In genomic region chr5:154384480-154385235, GRCh38 we compare ENCODE assay signal across 10 cellular contexts.
A peak's percentile ranks its signal among the peaks of the same experiment; 100 is the strongest.
DNase-seq lines count a peak whose midpoint lies in the region; ATAC-seq, FAIRE-seq and TF ChIP-seq lines count a peak whose summit lies in the region.
"Had no signal": no experiment of that assay in that cellular context is flagged by ENCODE, and none has a peak within 500 bp of the region (broad histone marks: within the 10 kb centered on the region; RNA-seq: fewer than 3 reads in every experiment).

No MANE protein-coding gene starts in this region.

- H3K4me2 ChIP-seq in SU-DHL-6 (ENCODE audit: low read depth, low read length, poor library complexity, severe bottlenecking) (peak overlapping the region; percentile 16), PC-9 (no peak overlapping the region), mammary epithelial cell (ENCODE audit: insufficient read depth, low read depth, low read length) (no peak overlapping the region)

- in situ Hi-C loops in mammary epithelial cell (cut with MboI; ENCODE audit: low sequenced_read_pairs in 2 of 2): no loop called here

- POLR2A ChIA-PET in PC-9 (lab: Charles Lee; ENCODE audit: unreplicated experiment): no interaction called here

- H3K4me3 ChIP-seq in SU-DHL-6 (ENCODE audit: insufficient read depth, low read length, poor library complexity, severe bottlenecking) (no peak overlapping the region), PC-9 (no peak overlapping the region), mammary epithelial cell (replicated peaks in 1 of 3; ENCODE audit: insufficient read depth in 1 of 3, low read depth in 2 of 3, low read length in 3 of 3) (no peak overlapping the region)

- H2AFZ ChIP-seq in SU-DHL-6 (ENCODE audit: low read depth, low read length, severe bottlenecking): peak overlapping the region; percentile 13
- no peak overlapping the region for H2AFZ ChIP-seq in PC-9
- H2AFZ ChIP-seq in mammary epithelial cell (ENCODE audit: low read depth, low read length): no peak overlapping the region

- H3K27ac ChIP-seq in SU-DHL-6 (ENCODE audit: low read depth, low read length) (no peak overlapping the region), PC-9 (no peak overlapping the region), mammary epithelial cell (ENCODE audit: insufficient read depth, low read depth, low read length) (no peak overlapping the region)
- H3K27ac ChIP-seq: C4-2B had no signal

- H3K9ac ChIP-seq in SU-DHL-6 (ENCODE audit: low read length) (no peak overlapping the region), mammary epithelial cell (ENCODE audit: insufficient read depth, low read length) (no peak overlapping the region)

- no peak for FAIRE-seq in urothelium cell line (lab: Jason Lieb, UNC)

- H3F3A ChIP-seq in SU-DHL-6 (ENCODE audit: insufficient read depth) (no peaks in the 10 kb centered on the region), PC-9 (ENCODE audit: insufficient read depth, low read depth) (no peaks in the 10 kb centered on the region)

- no peaks in the 10 kb centered on the region for H3K9me2 ChIP-seq in SU-DHL-6 (replicated peaks; ENCODE audit: insufficient read depth, low read length)
- no peaks in the 10 kb centered on the region for H3K9me2 ChIP-seq in PC-9 (ENCODE audit: insufficient read depth)

- H4K20me1 ChIP-seq in SU-DHL-6 (ENCODE audit: low read depth, low read length): no peaks in the 10 kb centered on the region
- no peaks in the 10 kb centered on the region for H4K20me1 ChIP-seq in PC-9 (ENCODE audit: insufficient read depth)
- no peaks in the 10 kb centered on the region for H4K20me1 ChIP-seq in mammary epithelial cell (ENCODE audit: insufficient read depth, low read length)

- H3K27ac Mint-ChIP-seq in activated naive CD4-positive, alpha-beta T cell treated with anti-CD3 and anti-CD28 coated beads, Interleukin-2, amount 50 U/mL, for 72 hours: peak overlapping the region in 1 of 2 donors; percentile 62
- no peak overlapping the region; the same call in 1 of the 2 replicates for H3K27ac Mint-ChIP-seq in HFFc6

- peaks cover 2% of the 10 kb centered on the region for H3K4me1 Mint-ChIP-seq in HFFc6 (ENCODE audit: low read depth)

- H3K9me3 ChIP-seq in SU-DHL-6 (ENCODE audit: insufficient read depth, low read length): no peaks in the 10 kb centered on the region
- H3K9me3 ChIP-seq in PC-9 (ENCODE audit: insufficient read depth, low read depth): no peaks in the 10 kb centered on the region
- no peaks in the 10 kb centered on the region for H3K9me3 ChIP-seq in mammary epithelial cell (replicated peaks; ENCODE audit: insufficient read depth, low read length)

- whole genome bisulfite sequencing in mammary epithelial cell (ENCODE audit: low coverage, missing lambda C conversion rate): 58% methylated on average over 9 of the region's 9 CpGs

- peaks cover 11 to 30% of the 10 kb centered on the region in 2 donors for H3K36me3 Mint-ChIP-seq in activated naive CD4-positive, alpha-beta T cell treated with anti-CD3 and anti-CD28 coated beads, Interleukin-2, amount 50 U/mL, for 72 hours
- peaks cover 29% of the 10 kb centered on the region for H3K36me3 Mint-ChIP-seq in HFFc6 (ENCODE audit: low read depth)

- no peak overlapping the region for H3K4me3 Mint-ChIP-seq in HFFc6

- H3K36me3 ChIP-seq in SU-DHL-6 (ENCODE audit: low read length) (no peaks in the 10 kb centered on the region), PC-9 (ENCODE audit: low read depth) (peaks cover 15% of the 10 kb centered on the region), mammary epithelial cell (ENCODE audit: insufficient read depth, low read length) (no peaks in the 10 kb centered on the region)

- intact Hi-C loops in PC-9 (cut with micrococcal nuclease; ENCODE audit: unreplicated experiment) (no loop called here), mammary epithelial cell (cut with micrococcal nuclease) (no loop called here)

- DNase-seq in activated naive CD4-positive, alpha-beta T cell treated with anti-CD3 and anti-CD28 coated beads, Interleukin-2, amount 50 U/mL, for 72 hours (ENCODE audit: low spot score in 2 of 2): no peak
- DNase-seq in activated naive CD4-positive, alpha-beta T cell treated with Interleukin-2 at 50 U/mL for 16 hours: no peak
- DNase-seq in urothelium cell line (ENCODE audit: low spot score) (no peak), PC-9 (no peak), HFFc6 (no peak), mammary epithelial cell (no peak)
- DNase-seq: NCI-H526 treated with DMSO at 0.1 percent for 48 hours had no signal

- H3K27me3 ChIP-seq in SU-DHL-6 (ENCODE audit: low read length) (no peaks in the 10 kb centered on the region), PC-9 (ENCODE audit: insufficient read depth, low read depth) (no peaks in the 10 kb centered on the region), mammary epithelial cell (ENCODE audit: insufficient read depth, low read length) (no peaks in the 10 kb centered on the region)

- no peak for TF ChIP-seq CTCF in SU-DHL-6 (IDR thresholded peaks at IDR 0.05; ENCODE audit: insufficient read depth, low read length, poor library complexity, severe bottlenecking)
- no peak for TF ChIP-seq CTCF in PC-9 (conservative IDR thresholded peaks at IDR 0.05)
- TF ChIP-seq CTCF in HFFc6 (IDR thresholded peaks at IDR 0.05): no peak
- TF ChIP-seq CTCF in mammary epithelial cell (conservative IDR thresholded peaks at IDR 0.05 in 1 of 2, IDR thresholded peaks at IDR 0.05 in 1 of 2; ENCODE audit: extremely low read depth in 1 of 2, insufficient read depth in 1 of 2, low read depth in 1 of 2, low read length in 2 of 2): no peak

- CTCF ChIA-PET in PC-9 (lab: Charles Lee) (no interaction called here), mammary epithelial cell (lab: Charles Lee; ENCODE audit: low non-redundant PET) (no interaction called here)

- BruUV-seq in PC-9 (replicated peaks; lab: Mats Ljungman, UMichigan) (no TSS peak), mammary epithelial cell (replicated peaks; lab: Mats Ljungman, UMichigan) (no TSS peak)

- H3K4me1 ChIP-seq in PC-9 (replicated peaks; ENCODE audit: insufficient read depth) (no peaks in the 10 kb centered on the region), mammary epithelial cell (ENCODE audit: insufficient read depth, low read length) (no peaks in the 10 kb centered on the region)

- no peaks in the 10 kb centered on the region for H3K9me3 Mint-ChIP-seq in activated naive CD4-positive, alpha-beta T cell treated with anti-CD3 and anti-CD28 coated beads, Interleukin-2, amount 50 U/mL, for 72 hours
- H3K9me3 Mint-ChIP-seq in HFFc6: no peaks in the 10 kb centered on the region

- H3K27me3 Mint-ChIP-seq in HFFc6 (ENCODE audit: insufficient read depth): peaks cover 3% of the 10 kb centered on the region; the same call in 1 of the 2 replicates

- ATAC-seq in activated naive CD4-positive, alpha-beta T cell treated with anti-CD3 and anti-CD28 coated beads, Interleukin-2, amount 50 U/mL, for 72 hours: peak; percentile 16 to 28
- ATAC-seq in HG02981 (IDR thresholded peaks at IDR 0.05; ENCODE audit: unreplicated experiment): peak; percentile 97

- dilution Hi-C loops in mammary epithelial cell (cut with HindIII; ENCODE audit: low sequenced_read_pairs): no loop called here

- H3K79me2 ChIP-seq in SU-DHL-6 (ENCODE audit: insufficient read depth, low read length): no peaks in the 10 kb centered on the region
- no peaks in the 10 kb centered on the region for H3K79me2 ChIP-seq in PC-9 (ENCODE audit: low read depth)
- no peaks in the 10 kb centered on the region for H3K79me2 ChIP-seq in mammary epithelial cell (ENCODE audit: insufficient read depth, low read length)
